1 cellular context compared by ENCODE assay signal in genomic region chr1:203428981-203429599, GRCh38.
TF ChIP-seq lines count a peak whose summit lies in the region.

No MANE protein-coding gene starts in this region.

TF ChIP-seq in GM12878, 131 proteins besides CTCF, POLR2A, EP300 and RAD21 (continued from another document and continues in another):
- TF ChIP-seq CEBPZ (IDR thresholded peaks at IDR 0.05; ENCODE audit: low read depth, low read length) = no peak
- TF ChIP-seq IRF5 (IDR thresholded peaks at IDR 0.05; ENCODE audit: borderline replicate concordance) = no peak
- TF ChIP-seq RUNX3 (IDR thresholded peaks at IDR 0.05; ENCODE audit: low read length) = peak; percentile 16; the same call in 1 of the 2 replicates
- TF ChIP-seq SREBF1 (IDR thresholded peaks at IDR 0.05; ENCODE audit: low read length) = no peak
- no peak for TF ChIP-seq ZBTB11 (CRISPR knock-in tag; IDR thresholded peaks at IDR 0.05)
- TF ChIP-seq BCLAF1 (IDR thresholded peaks at IDR 0.05) = no peak
- TF ChIP-seq HDGF (IDR thresholded peaks at IDR 0.05) = no peak
- no peak for TF ChIP-seq BACH1 (IDR thresholded peaks at IDR 0.05; ENCODE audit: borderline replicate concordance)
- no peak for TF ChIP-seq MYB (IDR thresholded peaks at IDR 0.05; ENCODE audit: borderline replicate concordance, low read depth, low read length)
- TF ChIP-seq ZBTB40 (IDR thresholded peaks at IDR 0.05; ENCODE audit: borderline replicate concordance) = no peak
- TF ChIP-seq ZNF592 (IDR thresholded peaks at IDR 0.05) = no peak
- no peak for TF ChIP-seq SUPT20H (IDR thresholded peaks at IDR 0.05; ENCODE audit: borderline replicate concordance, control insufficient read depth, low read depth, low read length)
- no peak for TF ChIP-seq FOXK2 (IDR thresholded peaks at IDR 0.05)
- TF ChIP-seq CREB1 (IDR thresholded peaks at IDR 0.05; ENCODE audit: low read depth) = peak; percentile 44; the same call in 1 of the 2 replicates
- TF ChIP-seq HSF1 (IDR thresholded peaks at IDR 0.05; ENCODE audit: low read depth, low read length) = no peak
- TF ChIP-seq WRNIP1 (IDR thresholded peaks at IDR 0.05; ENCODE audit: borderline replicate concordance, low read depth, low read length) = no peak
- no peak for TF ChIP-seq GABPA (IDR thresholded peaks at IDR 0.05; ENCODE audit: low read depth)
- no peak for TF ChIP-seq ETV6 (conservative IDR thresholded peaks at IDR 0.05 in 1 of 2, IDR thresholded peaks at IDR 0.05 in 1 of 2; ENCODE audit: borderline replicate concordance in 1 of 2, low read depth in 1 of 2)
- no peak for TF ChIP-seq PAX8 (IDR thresholded peaks at IDR 0.05)
- TF ChIP-seq ELK1 (IDR thresholded peaks at IDR 0.05; ENCODE audit: low read depth, low read length) = no peak
- no peak for TF ChIP-seq HCFC1 (IDR thresholded peaks at IDR 0.05; ENCODE audit: low read length)
- no peak for TF ChIP-seq ZNF384 (IDR thresholded peaks at IDR 0.05; ENCODE audit: borderline replicate concordance, low read depth, low read length)
- TF ChIP-seq ZBTB4 (CRISPR knock-in tag; IDR thresholded peaks at IDR 0.05) = no peak
- TF ChIP-seq TCF7 (IDR thresholded peaks at IDR 0.05; ENCODE audit: borderline replicate concordance) = no peak
- TF ChIP-seq SRF (IDR thresholded peaks at IDR 0.05; ENCODE audit: low read depth in 2 of 2, low read length in 2 of 2) = no peak
- no peak for TF ChIP-seq HDAC6 (IDR thresholded peaks at IDR 0.05; ENCODE audit: unreplicated experiment)
